9 cellular contexts compared by ENCODE assay signal in genomic region chr1:32724678-32725594, GRCh38. TPM values are rescaled to one million over a fixed set of nuclear protein-coding genes. Genes with fewer than 3 reads are reported as not detected.
A peak's percentile ranks its signal among the peaks of the same experiment; 100 is the strongest.
DNase-seq lines count a peak whose midpoint lies in the region; ATAC-seq and TF ChIP-seq lines count a peak whose summit lies in the region.
"Had no signal": no experiment of that assay in that cellular context is flagged by ENCODE, and none has a peak within 500 bp of the region (broad histone marks: within the 10 kb centered on the region; RNA-seq: fewer than 3 reads in every experiment).

No MANE protein-coding gene starts in this region.

- no peaks in the 10 kb centered on the region for H3K27me3 ChIP-seq in HL-60 (ENCODE audit: insufficient read depth, poor library complexity, severe bottlenecking)
- no peaks in the 10 kb centered on the region for H3K27me3 ChIP-seq in esophagus (ENCODE audit: control insufficient read depth in 1 of 2, insufficient read depth in 2 of 2, low read length in 2 of 2)
- no peaks in the 10 kb centered on the region for H3K27me3 ChIP-seq in trophoblast cell (ENCODE audit: insufficient read depth, low read length)

- no peak overlapping the region for H3K4me2 ChIP-seq in trophoblast cell (ENCODE audit: low read length)

- no peak overlapping the region for H3K23ac ChIP-seq in trophoblast cell (ENCODE audit: low read length)

- H2BK12ac ChIP-seq in trophoblast cell (ENCODE audit: low read length), result peak overlapping the region; percentile 63

- DNase-seq in AG09319 (ENCODE audit: extremely low read depth, low read depth) (peak; percentile 89), HL-60 (ENCODE audit: low read depth in 1 of 2, low spot score in 1 of 2) (peak; percentile 69 to 71), SW480 (ENCODE audit: low spot score) (peak; percentile 83), trophoblast cell (peak; percentile 47 to 58)

- no peaks in the 10 kb centered on the region for H3K9me3 ChIP-seq in esophagus (ENCODE audit: control insufficient read depth in 2 of 2, insufficient read depth in 1 of 2, low read depth in 1 of 2, low read length in 1 of 2)
- no peaks in the 10 kb centered on the region for H3K9me3 ChIP-seq in trophoblast cell (ENCODE audit: insufficient read depth, low read depth, low read length)
- H3K9me3 ChIP-seq: HAP-1 had no signal

- H4K91ac ChIP-seq in trophoblast cell (ENCODE audit: low read depth, low read length), result peak overlapping the region; percentile 80

- H2BK5ac ChIP-seq in trophoblast cell (ENCODE audit: low read depth, low read length, poor library complexity), result peak overlapping the region; percentile 6

- no peak for ATAC-seq in HG03139 (IDR thresholded peaks at IDR 0.05; ENCODE audit: unreplicated experiment)
- ATAC-seq in GM19395 (IDR thresholded peaks at IDR 0.05; ENCODE audit: unreplicated experiment), result no peak
- ATAC-seq in HG03159 (IDR thresholded peaks at IDR 0.05; ENCODE audit: unreplicated experiment), result no peak

- peak overlapping the region; percentile 32 for H2AFZ ChIP-seq in trophoblast cell (ENCODE audit: insufficient read depth, low read length, poor library complexity)

- peak overlapping the region; percentile 15 for H3K18ac ChIP-seq in trophoblast cell (ENCODE audit: low read length)

- H3K79me1 ChIP-seq in trophoblast cell (ENCODE audit: low read length), result peaks cover 11% of the 10 kb centered on the region

- H3K27ac ChIP-seq in HL-60 (replicated peaks), result no peak overlapping the region
- peak overlapping the region; percentile 88 to 89 for H3K27ac ChIP-seq in esophagus (ENCODE audit: low read depth in 2 of 2, low read length in 1 of 2)
- no peak overlapping the region for H3K27ac ChIP-seq in trophoblast cell (ENCODE audit: low read depth, low read length)

- H3K4ac ChIP-seq in trophoblast cell (ENCODE audit: low read depth, low read length), result peak overlapping the region; percentile 5

- H3K36me3 ChIP-seq in esophagus (ENCODE audit: control insufficient read depth in 2 of 2, insufficient read depth in 2 of 2, low read length in 1 of 2), result no peaks in the 10 kb centered on the region
- no peaks in the 10 kb centered on the region for H3K36me3 ChIP-seq in trophoblast cell (ENCODE audit: control insufficient read depth in 1 of 2, insufficient read depth in 2 of 2, low read length in 2 of 2)
- H3K36me3 ChIP-seq: HAP-1 had no signal

- WGBS in esophagus, 2 donors, result 40 to 53% methylated on average over 14 of the region's 14 CpGs
- no CpG with 5 or more reads among the region's 14 CpGs for WGBS in trophoblast cell (ENCODE audit: extremely low coverage, insufficient coverage, insufficient read length)

- peak overlapping the region; percentile 42 for H2AK5ac ChIP-seq in trophoblast cell (ENCODE audit: low read length)

- peaks cover 0 to 13% of the 10 kb centered on the region in 2 donors for H3K4me1 ChIP-seq in esophagus (ENCODE audit: control insufficient read depth in 2 of 2, insufficient read depth in 2 of 2, low read length in 1 of 2)
- peaks cover 12 to 13% of the 10 kb centered on the region in 2 experiments for H3K4me1 ChIP-seq in trophoblast cell (ENCODE audit: control insufficient read depth in 1 of 2, insufficient read depth in 2 of 2, low read length in 2 of 2)
- H3K4me1 ChIP-seq: HAP-1 had no signal

- H3K9ac ChIP-seq in trophoblast cell (ENCODE audit: low read length), result no peak overlapping the region

- H3K79me2 ChIP-seq in trophoblast cell (ENCODE audit: control insufficient read depth, insufficient read depth, low read length, poor library complexity), result no peaks in the 10 kb centered on the region

- TF ChIP-seq CTCF in AG09319 (IDR thresholded peaks at IDR 0.05; ENCODE audit: low read depth, low read length) (no peak), HL-60 (IDR thresholded peaks at IDR 0.05; ENCODE audit: insufficient read depth, low read length) (no peak)

- H3K14ac ChIP-seq in trophoblast cell (ENCODE audit: low read length), result peak overlapping the region; percentile 22

- peak overlapping the region; percentile 31 for H4K8ac ChIP-seq in trophoblast cell (ENCODE audit: low read depth, low read length)

- peak overlapping the region; percentile 49 for H2BK120ac ChIP-seq in trophoblast cell (ENCODE audit: insufficient read depth, low read length, poor library complexity)

- H4K12ac ChIP-seq in trophoblast cell (ENCODE audit: low read depth, low read length), result no peak overlapping the region

- H3K4me3 ChIP-seq in HL-60 (replicated peaks; ENCODE audit: insufficient read depth, low read length) (no peak overlapping the region), esophagus (ENCODE audit: low read depth in 1 of 2, low read length in 2 of 2) (peak overlapping the region; percentile 8 to 33), trophoblast cell (ENCODE audit: low read depth, low read length) (no peak overlapping the region)
- H3K4me3 ChIP-seq: HAP-1 had no signal

RNA-seq across cellular contexts. Expression of gene SYNC, which starts 22.4 kb away (rescaled TPM):
- polyA plus RNA-seq in esophagus, result 1 to 10 TPM; 2.8 to 4.9 TPM
- polyA plus RNA-seq in trophoblast cell (2013), result 2.2 and 2.3 TPM in 2 replicates

Comparison
In these comparisons a context has a peak if more than half of its experiments do, and no peak if none do; other contexts are left out.
1. H3K27ac ChIP-seq: peak in esophagus (2 of 2); none in HL-60 (single experiment) and trophoblast cell (single experiment).
2. H3K4me3 ChIP-seq: peak in esophagus (2 of 2); none in HL-60 (single experiment) and trophoblast cell (single experiment).
3. Peak in every context shown above with its lines, with median percentiles within 50 percentile points of each other: DNase-seq.